In the genomic region with DNA sequence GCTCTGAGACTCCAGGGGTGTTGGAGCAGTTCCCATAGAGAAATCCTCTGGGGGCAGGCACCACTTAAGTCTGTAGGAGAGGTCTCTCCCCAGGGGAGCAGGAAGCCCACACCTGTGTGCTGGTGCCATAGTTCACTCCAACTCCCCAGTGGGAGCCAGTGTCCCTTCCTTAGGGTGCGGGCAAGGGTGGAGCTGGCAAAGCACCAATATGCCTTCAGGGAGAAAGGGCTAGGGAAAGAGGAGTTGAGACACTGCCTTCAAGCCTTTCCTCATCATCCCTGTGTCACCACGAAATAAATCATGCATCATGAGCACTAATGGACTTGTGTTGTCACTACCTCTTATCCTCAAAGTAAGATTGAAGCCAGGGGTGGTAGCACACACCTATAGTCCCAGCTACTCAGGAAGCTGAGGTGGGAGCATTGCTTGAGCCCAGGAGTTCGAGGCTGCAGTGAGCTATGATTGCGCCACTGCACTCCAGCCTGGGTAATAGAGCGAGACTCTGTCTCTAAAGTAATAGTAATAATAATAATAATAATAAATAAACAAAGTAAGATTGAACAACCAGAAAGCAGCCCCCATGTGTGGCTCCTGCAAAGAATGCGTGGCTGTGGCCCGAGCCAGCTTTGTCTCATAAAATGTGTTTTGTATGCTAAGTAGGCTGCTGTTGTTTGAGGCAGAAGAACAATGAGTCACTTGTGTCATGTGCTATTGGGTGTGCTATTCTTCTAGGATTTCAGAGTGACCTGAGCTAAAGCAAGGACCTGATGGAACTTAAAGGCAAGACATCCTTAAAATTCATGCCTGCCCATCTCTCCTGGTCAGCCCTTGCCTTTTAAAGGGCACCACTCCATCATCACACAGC, we compare ENCODE assay signal across 6 cellular contexts. TPM values are rescaled to one million over a fixed set of nuclear protein-coding genes. Genes with fewer than 3 reads are reported as not detected.
A peak's percentile ranks its signal among the peaks of the same experiment; 100 is the strongest.
DNase-seq lines count a peak whose midpoint lies in the region; ATAC-seq and TF ChIP-seq lines count a peak whose summit lies in the region.

No MANE protein-coding gene starts in this region.

- peak; percentile 79 for DNase-seq in M059J (ENCODE audit: low read depth)
- no peak for DNase-seq in sigmoid colon
- no peak for DNase-seq in NCI-H1092 (lab: John Stamatoyannopoulos, UW)
- DNase-seq in NCI-H2029 treated with DMSO at 0.1 percent for 48 hours (lab: John Stamatoyannopoulos, UW) = no peak
- no peak for DNase-seq in stimulated activated CD4-positive, alpha-beta T cell treated with anti-CD3 and anti-CD28 coated beads, Interleukin-4, amount 100 ng/mL, for 24 hours

- TF ChIP-seq EP300 in sigmoid colon (IDR thresholded peaks at IDR 0.05) = no peak

- H3K27me3 ChIP-seq in sigmoid colon = no peaks in the 10 kb centered on the region

- TF ChIP-seq CTCF in sigmoid colon (IDR thresholded peaks at IDR 0.05) = no peak

- peak; percentile 62 for ATAC-seq in esophagus mucosa

- H3K27ac ChIP-seq in sigmoid colon = peak overlapping the region; percentile 32 to 66 (median 64)

- no peak overlapping the region for H3K4me3 ChIP-seq in sigmoid colon

- no peaks in the 10 kb centered on the region for H3K36me3 ChIP-seq in sigmoid colon

- WGBS in sigmoid colon, 2 donors = 49 to 74% methylated on average over 7 of the region's 7 CpGs

- intact Hi-C loops in sigmoid colon (cut with DNase I) = loop anchor here (10.0 kb wide), 1 partner anchor 1389 kb away; no protein-coding TSS in a partner anchor

- H3K9me3 ChIP-seq in sigmoid colon = no peaks in the 10 kb centered on the region

- H3K4me1 ChIP-seq in sigmoid colon = peaks cover 0 to 28% (median 24%) of the 10 kb centered on the region in 4 donors

- TF ChIP-seq POLR2A in sigmoid colon (IDR thresholded peaks at IDR 0.05) = no peak

RNA-seq across cellular contexts. Expression of a gene that starts 6.7 kb away (rescaled TPM):
- total RNA-seq in M059J (2014; rRNA removed; shearing (Covaris generic)) = 2.0 and 3.3 TPM in 2 replicates
- total RNA-seq in esophagus mucosa = 4.1 TPM
- total RNA-seq in sigmoid colon = 10 to 100 TPM in 3 of 4 donors, 1 to 10 TPM in 1; 8.8 to 33.8 (median 10.2) TPM
- 1 to 10 TPM; 1.2 to 9.5 (median 1.8) TPM for polyA plus RNA-seq in sigmoid colon

RNA-seq across cellular contexts. Expression of a gene that starts 8.7 kb away (rescaled TPM):
- not detected in 2 replicates for total RNA-seq in M059J (2014; rRNA removed; shearing (Covaris generic))
- 15.2 TPM for total RNA-seq in esophagus mucosa
- total RNA-seq in sigmoid colon = 1 to 10 TPM in 1 of 4 donors, not detected in 3; 2.1 TPM
- 10 to 100 TPM; 44.6 to 68.5 (median 64.3) TPM for polyA plus RNA-seq in sigmoid colon

RNA-seq across cellular contexts. Expression of a gene that starts 24.3 kb away (rescaled TPM):
- total RNA-seq in M059J (2014; rRNA removed; shearing (Covaris generic)) = not detected in 2 replicates
- total RNA-seq in esophagus mucosa (10.8 TPM), sigmoid colon (not detected)
- polyA plus RNA-seq in sigmoid colon = 10 to 100 TPM; 29.4 to 41.7 (median 29.6) TPM

RNA-seq across cellular contexts. Expression of a gene that starts 43.5 kb away (rescaled TPM):
- total RNA-seq in M059J (2014; rRNA removed; shearing (Covaris generic)) = not detected in 2 replicates
- total RNA-seq in esophagus mucosa = 0.48 TPM
- total RNA-seq in sigmoid colon = not detected
- not detected for polyA plus RNA-seq in sigmoid colon

Comparison
In these comparisons a context has a peak if more than half of its experiments do, and no peak if none do; other contexts are left out.
1. RNA of a gene that starts 24.3 kb away (total RNA-seq): 10.8 TPM in esophagus mucosa (single experiment); not detected in M059J and not detected in sigmoid colon; every median in the first group is over 10 times any median in the second.